Comparison of ENCODE assay signal across 17 cellular contexts in genomic region chr14:78291958-78292357, GRCh38.
DNase-seq lines count a peak whose midpoint lies in the region; ATAC-seq and TF ChIP-seq lines count a peak whose summit lies in the region.
"Had no signal": no experiment of that assay in that cellular context is flagged by ENCODE, and none has a peak within 500 bp of the region (broad histone marks: within the 10 kb centered on the region; RNA-seq: fewer than 3 reads in every experiment).

No MANE protein-coding gene starts in this region.

- no peak for TF ChIP-seq CTCF in colonic mucosa (IDR thresholded peaks at IDR 0.05)

- H3K4me1 ChIP-seq in colonic mucosa: no peaks in the 10 kb centered on the region
- H3K4me1 ChIP-seq: BLaER1 had no signal

- DNase-seq in midbrain (lab: John Stamatoyannopoulos, UW): peak; percentile 8
- DNase-seq in activated CD4-positive, alpha-beta T cell treated with anti-CD3 and anti-CD28 coated beads, Interleukin-2, amount 50 U/mL, for 1 hour: no peak
- DNase-seq in colonic mucosa: no peak
- DNase-seq: activated CD4-positive, alpha-beta memory T cell treated with anti-CD3 and anti-CD28 coated beads for 36 hours; activated effector memory CD4-positive, alpha-beta T cell treated with Interleukin-2 at 50 U/mL for 16 hours; DMS79 treated with DMSO at 0.1 percent for 48 hours; NCI-H1105 treated with DMSO at 0.1 percent for 48 hours; NCI-H510A treated with DMSO at 0.1 percent for 48 hours; occipital lobe had no signal

- H3K27me3 ChIP-seq in colonic mucosa: no peaks in the 10 kb centered on the region
- H3K27me3 ChIP-seq: BLaER1, dorsolateral prefrontal cortex had no signal

- no peaks in the 10 kb centered on the region for H3K36me3 ChIP-seq in colonic mucosa
- H3K36me3 ChIP-seq: BLaER1 had no signal

- no peak overlapping the region for H3K4me3 ChIP-seq in colonic mucosa
- H3K4me3 ChIP-seq: BLaER1, skin epidermis had no signal

- ATAC-seq in GM18870 (IDR thresholded peaks at IDR 0.05; ENCODE audit: unreplicated experiment) (peak; percentile 93), GM21717 (IDR thresholded peaks at IDR 0.05; ENCODE audit: unreplicated experiment) (peak; percentile 74), HG03159 (IDR thresholded peaks at IDR 0.05; ENCODE audit: unreplicated experiment) (peak; percentile 85), HG03439 (IDR thresholded peaks at IDR 0.05; ENCODE audit: unreplicated experiment) (no peak), HG03025 (IDR thresholded peaks at IDR 0.05; ENCODE audit: low FRiP score, unreplicated experiment) (no peak)

- no peaks in the 10 kb centered on the region for H3K9me3 ChIP-seq in colonic mucosa
- H3K9me3 ChIP-seq: BLaER1 had no signal

- H3K9ac ChIP-seq in colonic mucosa (ENCODE audit: low read depth in 2 of 2, low read length in 2 of 2): no peak overlapping the region
- H3K9ac ChIP-seq: BLaER1 had no signal

- intact Hi-C loops in colonic mucosa (cut with DNase I): no loop called here

- no peak overlapping the region for H3K27ac ChIP-seq in colonic mucosa
- H3K27ac ChIP-seq: BLaER1, skin epidermis had no signal

Comparison
In these comparisons a context has a peak if more than half of its experiments do, and no peak if none do; other contexts are left out.
1. ATAC-seq: peak in GM18870 (single experiment), GM21717 (single experiment) and HG03159 (single experiment); none in HG03439 (single experiment) and HG03025 (single experiment).